In the genomic region with DNA sequence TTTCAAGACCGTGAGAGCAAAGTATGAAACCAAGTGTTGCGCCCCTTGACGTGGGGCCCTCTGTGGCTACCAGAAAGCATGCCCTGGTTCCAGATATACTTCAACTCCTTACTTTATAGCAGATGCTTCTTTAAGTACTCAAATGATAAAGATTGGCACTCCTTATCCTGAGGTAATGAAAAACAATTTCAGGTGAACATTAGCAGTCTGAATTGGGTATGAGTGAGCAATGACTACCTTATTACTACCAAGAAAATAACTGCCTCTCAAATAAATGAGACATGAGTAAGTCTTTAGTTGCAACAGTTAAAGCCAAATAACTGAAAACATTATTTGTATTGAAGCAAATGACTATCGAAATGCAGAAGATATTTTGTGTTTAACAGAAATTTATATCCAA, we compare ENCODE assay signal across 21 cellular contexts.
DNase-seq lines count a peak whose midpoint lies in the region; ATAC-seq and TF ChIP-seq lines count a peak whose summit lies in the region.
"Had no signal": no experiment of that assay in that cellular context is flagged by ENCODE, and none has a peak within 500 bp of the region (broad histone marks: within the 10 kb centered on the region; RNA-seq: fewer than 3 reads in every experiment).

No MANE protein-coding gene starts in this region.

- H3K9me3 ChIP-seq in mammary epithelial cell (replicated peaks; ENCODE audit: insufficient read depth, low read length) = no peaks in the 10 kb centered on the region
- peaks cover 0 to 10% (median 2%) of the 10 kb centered on the region in 4 donors for H3K9me3 ChIP-seq in stomach
- no peaks in the 10 kb centered on the region for H3K9me3 ChIP-seq in naive thymus-derived CD4-positive, alpha-beta T cell (ENCODE audit: control insufficient read depth in 2 of 3, low read length in 3 of 3)
- H3K9me3 ChIP-seq: A549, BLaER1 had no signal

- H3K4me1 ChIP-seq in mammary epithelial cell (ENCODE audit: insufficient read depth, low read length) (peaks cover 15% of the 10 kb centered on the region), stomach (no peaks in the 10 kb centered on the region)
- H3K4me1 ChIP-seq in naive thymus-derived CD4-positive, alpha-beta T cell (ENCODE audit: control insufficient read depth in 2 of 2, insufficient read depth in 2 of 2, low read length in 2 of 2) = no peaks in the 10 kb centered on the region
- H3K4me1 ChIP-seq: A549, BLaER1 had no signal

- H3K4me3 ChIP-seq in mammary epithelial cell (replicated peaks in 1 of 3; ENCODE audit: insufficient read depth in 1 of 3, low read depth in 2 of 3, low read length in 3 of 3) (no peak overlapping the region), stomach (no peak overlapping the region)
- no peak overlapping the region for H3K4me3 ChIP-seq in naive thymus-derived CD4-positive, alpha-beta T cell (ENCODE audit: low read length)
- H3K4me3 ChIP-seq: A549, BLaER1, GM12878 had no signal

- ATAC-seq in naive thymus-derived CD4-positive, alpha-beta T cell = no peak
- ATAC-seq: A549; CD8-positive, alpha-beta T cell; GM12878 had no signal

- no peak for TF ChIP-seq EP300 in stomach (IDR thresholded peaks at IDR 0.05)

- no peak overlapping the region for H3K9ac ChIP-seq in mammary epithelial cell (ENCODE audit: insufficient read depth, low read length)
- H3K9ac ChIP-seq: BLaER1 had no signal

- no peak overlapping the region for H3K4me3 Mint-ChIP-seq in MCF 10A (ENCODE audit: unreplicated experiment)
- H3K4me3 Mint-ChIP-seq in naive thymus-derived CD4-positive, alpha-beta T cell = no peak overlapping the region
- H3K4me3 Mint-ChIP-seq: CD14-positive monocyte; CD8-positive, alpha-beta T cell; H9 had no signal

- H3K36me3 Mint-ChIP-seq in MCF 10A (ENCODE audit: insufficient read depth, unreplicated experiment) = no peaks in the 10 kb centered on the region
- H3K36me3 Mint-ChIP-seq in naive thymus-derived CD4-positive, alpha-beta T cell = peaks cover 0 to 3% (median 0%) of the 10 kb centered on the region in 5 donors
- H3K36me3 Mint-ChIP-seq: CD14-positive monocyte; CD8-positive, alpha-beta T cell had no signal

- no peaks in the 10 kb centered on the region for H4K20me1 ChIP-seq in mammary epithelial cell (ENCODE audit: insufficient read depth, low read length)
- H4K20me1 ChIP-seq: BLaER1 had no signal

- H3K27ac ChIP-seq in mammary epithelial cell (ENCODE audit: insufficient read depth, low read depth, low read length) (peak overlapping the region; percentile 72), RWPE1 (no peak overlapping the region), epithelial cell of prostate (peak overlapping the region; percentile 72), stomach (no peak overlapping the region)
- H3K27ac ChIP-seq in naive thymus-derived CD4-positive, alpha-beta T cell (ENCODE audit: low read depth, low read length) = no peak overlapping the region
- H3K27ac ChIP-seq: 22Rv1, A549, BLaER1, HL-60 had no signal

- no peak overlapping the region for H3K27ac Mint-ChIP-seq in MCF 10A (ENCODE audit: low read depth, unreplicated experiment)
- H3K27ac Mint-ChIP-seq in naive thymus-derived CD4-positive, alpha-beta T cell = no peak overlapping the region
- H3K27ac Mint-ChIP-seq: CD14-positive monocyte; CD8-positive, alpha-beta T cell; H9 had no signal

- no peaks in the 10 kb centered on the region for H3K27me3 Mint-ChIP-seq in MCF 10A (ENCODE audit: insufficient read depth, unreplicated experiment)
- H3K27me3 Mint-ChIP-seq in naive thymus-derived CD4-positive, alpha-beta T cell = no peaks in the 10 kb centered on the region

- BruUV-seq in mammary epithelial cell (replicated peaks; lab: Mats Ljungman, UMichigan) = no TSS peak
- no TSS peak for BruUV-seq in MCF 10A (replicated peaks; lab: Mats Ljungman, UMichigan)

- in situ Hi-C loops in mammary epithelial cell (cut with MboI; ENCODE audit: low sequenced_read_pairs in 2 of 2) = no loop called here

- CTCF ChIA-PET in mammary epithelial cell (lab: Charles Lee; ENCODE audit: low non-redundant PET) (no interaction called here), MCF 10A (lab: Yijun Ruan, JAX) (no interaction called here), RWPE1 (lab: Yijun Ruan, JAX) (no interaction called here)
- CTCF ChIA-PET in naive thymus-derived CD4-positive, alpha-beta T cell (lab: Charles Lee) = no interaction called here

- DNase-seq in mammary epithelial cell (peak; percentile 77), MCF 10A (ENCODE audit: unreplicated experiment) (no peak), RWPE1 (ENCODE audit: low spot score) (peak; percentile 5), epithelial cell of prostate (ENCODE audit: low read depth, low spot score) (no peak), NCI-H1092 (lab: John Stamatoyannopoulos, UW) (no peak), SIG-M5 (lab: John Stamatoyannopoulos, UW) (no peak), stomach (no peak)
- no peak for DNase-seq in naive thymus-derived CD4-positive, alpha-beta T cell
- DNase-seq: AML-193; Calu3; CD8-positive, alpha-beta T cell; DMS79 treated with DMSO at 0.1 percent for 48 hours; GOT3; H9; IMR-90 had no signal

- intact Hi-C loops in mammary epithelial cell (cut with micrococcal nuclease) = loop anchor here (10.0 kb wide), 1 partner anchor 1270 kb away; a partner anchor contains a TSS
- intact Hi-C loops in MCF 10A (cut with micrococcal nuclease) = no loop called here
- intact Hi-C loops in stomach (cut with DNase I; ENCODE audit: low total_unique reads) = no loop called here
- intact Hi-C loops in naive thymus-derived CD4-positive, alpha-beta T cell (cut with micrococcal nuclease) = no loop called here

- TF ChIP-seq POLR2A in stomach (IDR thresholded peaks at IDR 0.05) = no peak

- H3K36me3 ChIP-seq in mammary epithelial cell (ENCODE audit: insufficient read depth, low read length) (no peaks in the 10 kb centered on the region), stomach (no peaks in the 10 kb centered on the region)
- H3K36me3 ChIP-seq in naive thymus-derived CD4-positive, alpha-beta T cell (ENCODE audit: control insufficient read depth in 2 of 3, insufficient read depth in 3 of 3, low read length in 3 of 3) = no peaks in the 10 kb centered on the region
- H3K36me3 ChIP-seq: BLaER1 had no signal

- peak overlapping the region; percentile 24 for H3K4me2 ChIP-seq in mammary epithelial cell (ENCODE audit: insufficient read depth, low read depth, low read length)
- H3K4me2 ChIP-seq: A549, BLaER1 had no signal

- no peaks in the 10 kb centered on the region for H3K27me3 ChIP-seq in mammary epithelial cell (ENCODE audit: insufficient read depth, low read length)
- H3K27me3 ChIP-seq in stomach = no peaks in the 10 kb centered on the region
- no peaks in the 10 kb centered on the region for H3K27me3 ChIP-seq in naive thymus-derived CD4-positive, alpha-beta T cell (ENCODE audit: control insufficient read depth in 2 of 2, insufficient read depth in 2 of 2, low read length in 2 of 2)
- H3K27me3 ChIP-seq: BLaER1 had no signal

- H3K4me1 Mint-ChIP-seq in MCF 10A (ENCODE audit: insufficient read depth, unreplicated experiment) = peaks cover 7% of the 10 kb centered on the region
- no peaks in the 10 kb centered on the region for H3K4me1 Mint-ChIP-seq in naive thymus-derived CD4-positive, alpha-beta T cell
- H3K4me1 Mint-ChIP-seq: CD14-positive monocyte had no signal

- peak overlapping the region; percentile 62 for H2AFZ ChIP-seq in mammary epithelial cell (ENCODE audit: low read depth, low read length)

- 82% methylated on average over 4 of the region's 4 CpGs for WGBS in mammary epithelial cell (ENCODE audit: low coverage, missing lambda C conversion rate)
- WGBS in stomach, 5 donors = 81 to 87% (median 84%) methylated on average over 4 of the region's 4 CpGs

- TF ChIP-seq CTCF in mammary epithelial cell (conservative IDR thresholded peaks at IDR 0.05 in 1 of 2, IDR thresholded peaks at IDR 0.05 in 1 of 2; ENCODE audit: extremely low read depth in 1 of 2, insufficient read depth in 1 of 2, low read depth in 1 of 2, low read length in 2 of 2) (no peak), MCF 10A (IDR thresholded peaks at IDR 0.05; ENCODE audit: unreplicated experiment) (no peak), RWPE1 (conservative IDR thresholded peaks at IDR 0.05; ENCODE audit: low read depth) (no peak), stomach (IDR thresholded peaks at IDR 0.05) (no peak)

- POLR2A ChIA-PET in MCF 10A (lab: Yijun Ruan, JAX) = no interaction called here
- POLR2A ChIA-PET in RWPE1 (lab: Yijun Ruan, JAX; ENCODE audit: low non-redundant PET) = no interaction called here
- POLR2A ChIA-PET in naive thymus-derived CD4-positive, alpha-beta T cell (lab: Charles Lee) = no interaction called here

- H3K9me3 Mint-ChIP-seq in MCF 10A (ENCODE audit: unreplicated experiment) = no peaks in the 10 kb centered on the region
- peaks cover 0 to 20% (median 5%) of the 10 kb centered on the region in 11 donors for H3K9me3 Mint-ChIP-seq in naive thymus-derived CD4-positive, alpha-beta T cell

- dilution Hi-C loops in mammary epithelial cell (cut with HindIII; ENCODE audit: low sequenced_read_pairs) = no loop called here

- H3K79me2 ChIP-seq in mammary epithelial cell (ENCODE audit: insufficient read depth, low read length) = no peaks in the 10 kb centered on the region

Comparison
In these comparisons a context has a peak if more than half of its experiments do, and no peak if none do; other contexts are left out.
1. DNase-seq: peak in mammary epithelial cell (single experiment) and RWPE1 (single experiment); none in MCF 10A (single experiment), epithelial cell of prostate (single experiment), NCI-H1092 (single experiment), SIG-M5 (single experiment), stomach (single experiment) and naive thymus-derived CD4-positive, alpha-beta T cell (0 of 9).
2. H3K27ac ChIP-seq: peak in mammary epithelial cell (single experiment) and epithelial cell of prostate (single experiment); none in RWPE1 (single experiment), stomach (0 of 5) and naive thymus-derived CD4-positive, alpha-beta T cell (single experiment).